In the genomic region with DNA sequence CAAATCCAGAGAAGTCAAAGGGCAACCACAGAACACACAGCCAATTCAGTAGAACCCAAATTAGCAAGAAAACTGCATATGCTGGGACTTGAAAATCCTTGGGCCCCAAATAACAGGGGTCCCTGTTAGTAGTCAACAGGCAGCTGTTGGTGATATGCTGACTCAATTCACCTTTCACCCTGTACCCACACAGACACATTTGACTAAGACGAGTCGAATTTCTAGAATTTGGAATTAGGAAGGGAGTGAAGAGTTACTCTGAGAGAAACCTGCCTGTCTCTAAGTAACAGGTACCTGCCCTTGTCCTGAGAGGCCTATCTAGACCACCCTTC, we compare ENCODE assay signal across 1 cellular context.
TF ChIP-seq lines count a peak whose summit lies in the region.

No MANE protein-coding gene starts in this region.

TF ChIP-seq in H1, 55 proteins besides CTCF, POLR2A, EP300 and RAD21:
- TF ChIP-seq SRF (IDR thresholded peaks at IDR 0.05; ENCODE audit: low read depth, low read length) (no peak), CREB1 (IDR thresholded peaks at IDR 0.05) (no peak), EGR1 (IDR thresholded peaks at IDR 0.05; ENCODE audit: borderline replicate concordance, low read depth, low read length) (no peak), ZNF274 (IDR thresholded peaks at IDR 0.05; ENCODE audit: borderline replicate concordance, extremely low read depth, low read length) (no peak), ASH2L (IDR thresholded peaks at IDR 0.05; ENCODE audit: low read length) (no peak), JUN (IDR thresholded peaks at IDR 0.05; ENCODE audit: low read depth, low read length) (no peak), RBBP5 (IDR thresholded peaks at IDR 0.05; ENCODE audit: borderline replicate concordance, low read depth, low read length) (no peak), BACH1 (IDR thresholded peaks at IDR 0.05; ENCODE audit: low read length) (no peak)
- TF ChIP-seq, protein P1, sequence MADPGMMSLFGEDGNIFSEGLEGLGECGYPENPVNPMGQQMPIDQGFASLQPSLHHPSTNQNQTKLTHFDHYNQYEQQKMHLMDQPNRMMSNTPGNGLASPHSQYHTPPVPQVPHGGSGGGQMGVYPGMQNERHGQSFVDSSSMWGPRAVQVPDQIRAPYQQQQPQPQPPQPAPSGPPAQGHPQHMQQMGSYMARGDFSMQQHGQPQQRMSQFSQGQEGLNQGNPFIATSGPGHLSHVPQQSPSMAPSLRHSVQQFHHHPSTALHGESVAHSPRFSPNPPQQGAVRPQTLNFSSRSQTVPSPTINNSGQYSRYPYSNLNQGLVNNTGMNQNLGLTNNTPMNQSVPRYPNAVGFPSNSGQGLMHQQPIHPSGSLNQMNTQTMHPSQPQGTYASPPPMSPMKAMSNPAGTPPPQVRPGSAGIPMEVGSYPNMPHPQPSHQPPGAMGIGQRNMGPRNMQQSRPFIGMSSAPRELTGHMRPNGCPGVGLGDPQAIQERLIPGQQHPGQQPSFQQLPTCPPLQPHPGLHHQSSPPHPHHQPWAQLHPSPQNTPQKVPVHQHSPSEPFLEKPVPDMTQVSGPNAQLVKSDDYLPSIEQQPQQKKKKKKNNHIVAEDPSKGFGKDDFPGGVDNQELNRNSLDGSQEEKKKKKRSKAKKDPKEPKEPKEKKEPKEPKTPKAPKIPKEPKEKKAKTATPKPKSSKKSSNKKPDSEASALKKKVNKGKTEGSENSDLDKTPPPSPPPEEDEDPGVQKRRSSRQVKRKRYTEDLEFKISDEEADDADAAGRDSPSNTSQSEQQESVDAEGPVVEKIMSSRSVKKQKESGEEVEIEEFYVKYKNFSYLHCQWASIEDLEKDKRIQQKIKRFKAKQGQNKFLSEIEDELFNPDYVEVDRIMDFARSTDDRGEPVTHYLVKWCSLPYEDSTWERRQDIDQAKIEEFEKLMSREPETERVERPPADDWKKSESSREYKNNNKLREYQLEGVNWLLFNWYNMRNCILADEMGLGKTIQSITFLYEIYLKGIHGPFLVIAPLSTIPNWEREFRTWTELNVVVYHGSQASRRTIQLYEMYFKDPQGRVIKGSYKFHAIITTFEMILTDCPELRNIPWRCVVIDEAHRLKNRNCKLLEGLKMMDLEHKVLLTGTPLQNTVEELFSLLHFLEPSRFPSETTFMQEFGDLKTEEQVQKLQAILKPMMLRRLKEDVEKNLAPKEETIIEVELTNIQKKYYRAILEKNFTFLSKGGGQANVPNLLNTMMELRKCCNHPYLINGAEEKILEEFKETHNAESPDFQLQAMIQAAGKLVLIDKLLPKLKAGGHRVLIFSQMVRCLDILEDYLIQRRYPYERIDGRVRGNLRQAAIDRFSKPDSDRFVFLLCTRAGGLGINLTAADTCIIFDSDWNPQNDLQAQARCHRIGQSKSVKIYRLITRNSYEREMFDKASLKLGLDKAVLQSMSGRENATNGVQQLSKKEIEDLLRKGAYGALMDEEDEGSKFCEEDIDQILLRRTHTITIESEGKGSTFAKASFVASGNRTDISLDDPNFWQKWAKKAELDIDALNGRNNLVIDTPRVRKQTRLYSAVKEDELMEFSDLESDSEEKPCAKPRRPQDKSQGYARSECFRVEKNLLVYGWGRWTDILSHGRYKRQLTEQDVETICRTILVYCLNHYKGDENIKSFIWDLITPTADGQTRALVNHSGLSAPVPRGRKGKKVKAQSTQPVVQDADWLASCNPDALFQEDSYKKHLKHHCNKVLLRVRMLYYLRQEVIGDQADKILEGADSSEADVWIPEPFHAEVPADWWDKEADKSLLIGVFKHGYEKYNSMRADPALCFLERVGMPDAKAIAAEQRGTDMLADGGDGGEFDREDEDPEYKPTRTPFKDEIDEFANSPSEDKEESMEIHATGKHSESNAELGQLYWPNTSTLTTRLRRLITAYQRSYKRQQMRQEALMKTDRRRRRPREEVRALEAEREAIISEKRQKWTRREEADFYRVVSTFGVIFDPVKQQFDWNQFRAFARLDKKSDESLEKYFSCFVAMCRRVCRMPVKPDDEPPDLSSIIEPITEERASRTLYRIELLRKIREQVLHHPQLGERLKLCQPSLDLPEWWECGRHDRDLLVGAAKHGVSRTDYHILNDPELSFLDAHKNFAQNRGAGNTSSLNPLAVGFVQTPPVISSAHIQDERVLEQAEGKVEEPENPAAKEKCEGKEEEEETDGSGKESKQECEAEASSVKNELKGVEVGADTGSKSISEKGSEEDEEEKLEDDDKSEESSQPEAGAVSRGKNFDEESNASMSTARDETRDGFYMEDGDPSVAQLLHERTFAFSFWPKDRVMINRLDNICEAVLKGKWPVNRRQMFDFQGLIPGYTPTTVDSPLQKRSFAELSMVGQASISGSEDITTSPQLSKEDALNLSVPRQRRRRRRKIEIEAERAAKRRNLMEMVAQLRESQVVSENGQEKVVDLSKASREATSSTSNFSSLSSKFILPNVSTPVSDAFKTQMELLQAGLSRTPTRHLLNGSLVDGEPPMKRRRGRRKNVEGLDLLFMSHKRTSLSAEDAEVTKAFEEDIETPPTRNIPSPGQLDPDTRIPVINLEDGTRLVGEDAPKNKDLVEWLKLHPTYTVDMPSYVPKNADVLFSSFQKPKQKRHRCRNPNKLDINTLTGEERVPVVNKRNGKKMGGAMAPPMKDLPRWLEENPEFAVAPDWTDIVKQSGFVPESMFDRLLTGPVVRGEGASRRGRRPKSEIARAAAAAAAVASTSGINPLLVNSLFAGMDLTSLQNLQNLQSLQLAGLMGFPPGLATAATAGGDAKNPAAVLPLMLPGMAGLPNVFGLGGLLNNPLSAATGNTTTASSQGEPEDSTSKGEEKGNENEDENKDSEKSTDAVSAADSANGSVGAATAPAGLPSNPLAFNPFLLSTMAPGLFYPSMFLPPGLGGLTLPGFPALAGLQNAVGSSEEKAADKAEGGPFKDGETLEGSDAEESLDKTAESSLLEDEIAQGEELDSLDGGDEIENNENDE (IDR thresholded peaks at IDR 0.05; ENCODE audit: insufficient replicate concordance, low read length), result no peak
- TF ChIP-seq, protein P2, sequence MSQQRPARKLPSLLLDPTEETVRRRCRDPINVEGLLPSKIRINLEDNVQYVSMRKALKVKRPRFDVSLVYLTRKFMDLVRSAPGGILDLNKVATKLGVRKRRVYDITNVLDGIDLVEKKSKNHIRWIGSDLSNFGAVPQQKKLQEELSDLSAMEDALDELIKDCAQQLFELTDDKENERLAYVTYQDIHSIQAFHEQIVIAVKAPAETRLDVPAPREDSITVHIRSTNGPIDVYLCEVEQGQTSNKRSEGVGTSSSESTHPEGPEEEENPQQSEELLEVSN (IDR thresholded peaks at IDR 0.05), result no peak
